ENCODE assay signal across 10 cellular contexts in the genomic region with DNA sequence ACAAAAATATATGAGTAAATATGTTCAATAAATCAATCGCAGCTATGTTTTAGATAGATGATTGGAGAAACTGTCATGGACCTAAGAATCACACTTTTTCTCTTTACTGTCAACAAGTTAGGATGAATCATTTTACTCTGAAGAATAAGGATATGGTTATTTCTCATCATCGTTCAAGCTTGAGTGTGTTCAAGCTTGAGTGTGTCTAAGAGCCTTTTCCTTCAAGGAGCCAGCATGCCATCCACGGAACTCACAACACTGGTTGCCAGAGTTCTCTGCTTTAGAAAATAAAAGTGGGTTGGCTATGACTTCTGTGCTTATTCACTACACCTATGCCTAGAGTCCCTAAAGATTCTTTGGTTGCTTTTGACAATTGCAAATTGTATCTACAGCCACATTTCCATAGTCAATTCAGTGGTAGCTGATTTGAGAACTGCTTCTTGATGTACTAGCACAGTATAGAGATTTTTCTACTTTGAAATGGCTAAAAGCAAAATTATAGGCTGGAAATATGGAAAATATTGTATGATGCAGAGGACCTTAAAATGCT. TPM values are rescaled to one million over a fixed set of nuclear protein-coding genes. Genes with fewer than 3 reads are reported as not detected.
DNase-seq lines count a peak whose midpoint lies in the region; ATAC-seq and TF ChIP-seq lines count a peak whose summit lies in the region.
"Had no signal": no experiment of that assay in that cellular context is flagged by ENCODE, and none has a peak within 500 bp of the region (broad histone marks: within the 10 kb centered on the region; RNA-seq: fewer than 3 reads in every experiment).

No MANE protein-coding gene starts in this region.

- WGBS in hepatocyte (ENCODE audit: low lambda C conversion rate, missing lambda C conversion rate): 88% methylated on average over 3 of the region's 3 CpGs

- no peak overlapping the region for H3K4me3 ChIP-seq in hepatocyte

- H3K27ac Mint-ChIP-seq in activated naive CD4-positive, alpha-beta T cell treated with anti-CD3 and anti-CD28 coated beads for 36 hours: no peak overlapping the region
- no peak overlapping the region for H3K27ac Mint-ChIP-seq in activated naive CD4-positive, alpha-beta T cell treated with anti-CD3 and anti-CD28 coated beads, Interleukin-2, amount 10 ng/mL, durations not matched to agents 7 days and 5 days
- peak overlapping the region; percentile 14 for H3K27ac Mint-ChIP-seq in T-helper 17 cell

- no peaks in the 10 kb centered on the region for H3K4me1 ChIP-seq in hepatocyte (ENCODE audit: insufficient read depth)

- no peak for ATAC-seq in T-helper 17 cell
- ATAC-seq in GM18909 (IDR thresholded peaks at IDR 0.05; ENCODE audit: poor library complexity, unreplicated experiment): no peak
- ATAC-seq in HG02970 (IDR thresholded peaks at IDR 0.05; ENCODE audit: low FRiP score, unreplicated experiment): no peak

- H3K9me3 ChIP-seq in T-helper 17 cell (ENCODE audit: control insufficient read depth, low read length, poor library complexity, severe bottlenecking) (no peaks in the 10 kb centered on the region), hepatocyte (ENCODE audit: low read depth) (no peaks in the 10 kb centered on the region)

- CTCF ChIA-PET in activated naive CD4-positive, alpha-beta T cell treated with anti-CD3 and anti-CD28 coated beads for 36 hours (lab: Charles Lee): interaction anchor here (0.5 to 2.3 kb wide), 32 partner anchors 16 to 468 kb away, joined by 3 to 17 read pairs (median 4); no protein-coding TSS in a partner anchor
- CTCF ChIA-PET in activated naive CD4-positive, alpha-beta T cell treated with anti-CD3 and anti-CD28 coated beads, Interleukin-2, amount 10 ng/mL, durations not matched to agents 7 days and 5 days (lab: Charles Lee): interaction anchor here (0.7 to 3.0 kb wide), 14 partner anchors 10 to 511 kb away, joined by 3 to 26 read pairs (median 3); no protein-coding TSS in a partner anchor

- no peaks in the 10 kb centered on the region for H3K9me2 ChIP-seq in hepatocyte (replicated peaks; ENCODE audit: insufficient read depth)

- H2AFZ ChIP-seq in hepatocyte: peak overlapping the region; percentile 77

- no peak overlapping the region for H3K4me2 ChIP-seq in hepatocyte

- no peaks in the 10 kb centered on the region for H3K36me3 Mint-ChIP-seq in activated naive CD4-positive, alpha-beta T cell treated with anti-CD3 and anti-CD28 coated beads for 36 hours (ENCODE audit: low read depth)
- H3K36me3 Mint-ChIP-seq in activated naive CD4-positive, alpha-beta T cell treated with anti-CD3 and anti-CD28 coated beads, Interleukin-2, amount 10 ng/mL, durations not matched to agents 7 days and 5 days: peaks cover 2% of the 10 kb centered on the region
- H3K36me3 Mint-ChIP-seq in T-helper 17 cell (ENCODE audit: low read depth): no peaks in the 10 kb centered on the region

- H3K36me3 ChIP-seq in hepatocyte (replicated peaks; ENCODE audit: insufficient read depth, low read depth): no peaks in the 10 kb centered on the region
- H3K36me3 ChIP-seq: cardiac muscle cell had no signal

- H3K27ac ChIP-seq in hepatocyte: no peak overlapping the region
- peak overlapping the region; percentile 45 for H3K27ac ChIP-seq in temporal lobe (ENCODE audit: low read depth, low read length)
- H3K27ac ChIP-seq: cardiac muscle cell had no signal

- H4K20me1 ChIP-seq in hepatocyte (ENCODE audit: insufficient read depth, poor library complexity, severe bottlenecking): no peaks in the 10 kb centered on the region

- H3K4me3 Mint-ChIP-seq in activated naive CD4-positive, alpha-beta T cell treated with anti-CD3 and anti-CD28 coated beads for 36 hours: peak overlapping the region; percentile 74
- H3K4me3 Mint-ChIP-seq in activated naive CD4-positive, alpha-beta T cell treated with anti-CD3 and anti-CD28 coated beads, Interleukin-2, amount 10 ng/mL, durations not matched to agents 7 days and 5 days: no peak overlapping the region
- no peak overlapping the region for H3K4me3 Mint-ChIP-seq in T-helper 17 cell

- H3K27me3 ChIP-seq in hepatocyte: no peaks in the 10 kb centered on the region
- H3K27me3 ChIP-seq: cardiac muscle cell had no signal

- no peaks in the 10 kb centered on the region for H3K27me3 Mint-ChIP-seq in activated naive CD4-positive, alpha-beta T cell treated with anti-CD3 and anti-CD28 coated beads for 36 hours (ENCODE audit: low read depth)
- H3K27me3 Mint-ChIP-seq in activated naive CD4-positive, alpha-beta T cell treated with anti-CD3 and anti-CD28 coated beads, Interleukin-2, amount 10 ng/mL, durations not matched to agents 7 days and 5 days: peaks cover 14% of the 10 kb centered on the region
- peaks cover 9% of the 10 kb centered on the region for H3K27me3 Mint-ChIP-seq in T-helper 17 cell
- H3K27me3 Mint-ChIP-seq: progenitor cell of endocrine pancreas had no signal

- H3K9me3 Mint-ChIP-seq in activated naive CD4-positive, alpha-beta T cell treated with anti-CD3 and anti-CD28 coated beads for 36 hours: peaks cover 1% of the 10 kb centered on the region
- peaks cover 4% of the 10 kb centered on the region for H3K9me3 Mint-ChIP-seq in activated naive CD4-positive, alpha-beta T cell treated with anti-CD3 and anti-CD28 coated beads, Interleukin-2, amount 10 ng/mL, durations not matched to agents 7 days and 5 days

- peaks cover 16% of the 10 kb centered on the region for H3K4me1 Mint-ChIP-seq in activated naive CD4-positive, alpha-beta T cell treated with anti-CD3 and anti-CD28 coated beads for 36 hours (ENCODE audit: low read depth)
- peaks cover 11% of the 10 kb centered on the region for H3K4me1 Mint-ChIP-seq in activated naive CD4-positive, alpha-beta T cell treated with anti-CD3 and anti-CD28 coated beads, Interleukin-2, amount 10 ng/mL, durations not matched to agents 7 days and 5 days
- peaks cover 3% of the 10 kb centered on the region for H3K4me1 Mint-ChIP-seq in T-helper 17 cell

- DNase-seq in activated naive CD4-positive, alpha-beta T cell treated with anti-CD3 and anti-CD28 coated beads for 36 hours: no peak
- no peak for DNase-seq in activated naive CD4-positive, alpha-beta T cell treated with anti-CD3 and anti-CD28 coated beads, Interleukin-2, amount 10 ng/mL, durations not matched to agents 7 days and 5 days
- no peak for DNase-seq in T-helper 17 cell
- DNase-seq in hepatocyte (ENCODE audit: low spot score): no peak
- DNase-seq in AML-193 (lab: John Stamatoyannopoulos, UW): no peak

- H3K79me2 ChIP-seq in hepatocyte: no peaks in the 10 kb centered on the region

- intact Hi-C loops in activated naive CD4-positive, alpha-beta T cell treated with anti-CD3 and anti-CD28 coated beads for 36 hours (cut with micrococcal nuclease): loop anchor here (5.0 to 10.0 kb wide), 3 partner anchors 90 to 653 kb away; no protein-coding TSS in a partner anchor

- TF ChIP-seq CTCF in hepatocyte (IDR thresholded peaks at IDR 0.05; ENCODE audit: poor library complexity): no peak

RNA-seq across cellular contexts. Expression of a gene that starts 58.1 kb away (rescaled TPM):
- total RNA-seq in activated naive CD4-positive, alpha-beta T cell treated with anti-CD3 and anti-CD28 coated beads for 36 hours: not detected
- total RNA-seq in T-helper 17 cell: not detected
- total RNA-seq in hepatocyte: 3.3 and 5.4 TPM in 2 replicates
- 2.4 and 5.8 TPM in 2 replicates for polyA plus RNA-seq in hepatocyte
- total RNA-seq in temporal lobe: 0.25 TPM
- total RNA-seq: cardiac muscle cell, progenitor cell of endocrine pancreas had no signal
- polyA plus RNA-seq: cardiac muscle cell had no signal
